In the genomic region with DNA sequence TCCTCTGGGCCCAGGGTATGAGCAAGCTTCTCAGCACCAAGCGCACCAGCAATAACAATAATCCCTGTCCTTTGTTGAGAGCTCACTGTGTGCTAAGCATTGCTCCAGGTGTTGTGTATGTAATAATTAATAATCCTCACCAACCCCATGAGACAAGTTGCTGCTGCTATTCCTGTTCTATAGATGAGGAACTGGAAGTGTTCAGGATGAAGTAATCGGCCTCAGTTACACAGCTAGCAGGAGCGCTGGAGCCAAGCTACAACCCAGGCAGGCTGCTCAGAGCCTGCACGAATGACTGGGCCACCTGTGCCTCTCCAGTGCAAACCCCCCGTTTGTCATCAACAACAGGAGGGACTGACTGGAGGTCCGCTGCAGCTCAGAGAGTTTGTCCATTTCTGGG, we compare ENCODE assay signal across 18 cellular contexts. TPM values are rescaled to one million over a fixed set of nuclear protein-coding genes. Genes with fewer than 3 reads are reported as not detected.
"Had no signal": no experiment of that assay in that cellular context is flagged by ENCODE, and none has a peak within 500 bp of the region (broad histone marks: within the 10 kb centered on the region; RNA-seq: fewer than 3 reads in every experiment).

No MANE protein-coding gene starts in this region.

- H3K27me3 ChIP-seq: left lung, uterus had no signal

- H3K4me3 ChIP-seq: left lung, mucosa of descending colon, thoracic aorta, uterus had no signal

- H3K27ac Mint-ChIP-seq: activated CD8-positive, alpha-beta memory T cell treated with anti-CD3 and anti-CD28 coated beads, Interleukin-2, amount 10 ng/mL, durations not matched to agents 7 days and 5 days; activated naive CD8-positive, alpha-beta T cell treated with anti-CD3 and anti-CD28 coated beads, Interleukin-2, amount 10 ng/mL, durations not matched to agents 7 days and 5 days; activated T-cell treated with anti-CD3 and anti-CD28 coated beads, Interleukin-2, amount 50 U/mL, for 24 hours had no signal

- H3K4me1 Mint-ChIP-seq: activated CD8-positive, alpha-beta memory T cell treated with anti-CD3 and anti-CD28 coated beads, Interleukin-2, amount 10 ng/mL, durations not matched to agents 7 days and 5 days; activated naive CD8-positive, alpha-beta T cell treated with anti-CD3 and anti-CD28 coated beads, Interleukin-2, amount 10 ng/mL, durations not matched to agents 7 days and 5 days; naive thymus-derived CD8-positive, alpha-beta T cell had no signal

- ATAC-seq: activated CD8-positive, alpha-beta memory T cell treated with anti-CD3 and anti-CD28 coated beads, Interleukin-2, amount 10 ng/mL, durations not matched to agents 7 days and 5 days; left lung; mucosa of descending colon; naive thymus-derived CD8-positive, alpha-beta T cell had no signal

- H3K9me3 ChIP-seq: left lung, mucosa of descending colon, thoracic aorta, uterus had no signal

- H3K36me3 ChIP-seq: left lung, thoracic aorta, uterus had no signal

- H3K36me3 Mint-ChIP-seq: activated CD8-positive, alpha-beta memory T cell treated with anti-CD3 and anti-CD28 coated beads, Interleukin-2, amount 10 ng/mL, durations not matched to agents 7 days and 5 days; activated naive CD8-positive, alpha-beta T cell treated with anti-CD3 and anti-CD28 coated beads, Interleukin-2, amount 10 ng/mL, durations not matched to agents 7 days and 5 days; naive thymus-derived CD8-positive, alpha-beta T cell had no signal

- H3K9me3 Mint-ChIP-seq: activated naive CD8-positive, alpha-beta T cell treated with anti-CD3 and anti-CD28 coated beads, Interleukin-2, amount 10 ng/mL, durations not matched to agents 7 days and 5 days; activated T-cell treated with anti-CD3 and anti-CD28 coated beads, Interleukin-2, amount 50 U/mL, for 24 hours; naive thymus-derived CD8-positive, alpha-beta T cell had no signal

- FAIRE-seq: islet of Langerhans had no signal

- H3K27ac ChIP-seq: left lung, thoracic aorta, uterus had no signal

- H3K27me3 Mint-ChIP-seq: activated T-cell treated with anti-CD3 and anti-CD28 coated beads, Interleukin-2, amount 50 U/mL, for 24 hours had no signal

- H3K4me3 Mint-ChIP-seq: activated CD8-positive, alpha-beta memory T cell treated with anti-CD3 and anti-CD28 coated beads, Interleukin-2, amount 10 ng/mL, durations not matched to agents 7 days and 5 days; activated naive CD8-positive, alpha-beta T cell treated with anti-CD3 and anti-CD28 coated beads, Interleukin-2, amount 10 ng/mL, durations not matched to agents 7 days and 5 days; activated T-cell treated with anti-CD3 and anti-CD28 coated beads, Interleukin-2, amount 50 U/mL, for 24 hours; naive thymus-derived CD8-positive, alpha-beta T cell had no signal

- DNase-seq: activated CD4-positive, alpha-beta T cell treated with anti-CD3 and anti-CD28 coated beads for 1 hour; activated CD4-positive, alpha-beta T cell treated with anti-CD3 and anti-CD28 coated beads, Interleukin-2, amount 50 U/mL, for 48 hours; activated CD8-positive, alpha-beta memory T cell treated with anti-CD3 and anti-CD28 coated beads, Interleukin-2, amount 10 ng/mL, durations not matched to agents 7 days and 5 days; activated gamma-delta T cell; activated naive CD8-positive, alpha-beta T cell treated with anti-CD3 and anti-CD28 coated beads, Interleukin-2, amount 10 ng/mL, durations not matched to agents 7 days and 5 days; activated T-cell treated with anti-CD3 and anti-CD28 coated beads, Interleukin-2, amount 50 U/mL, for 24 hours; anterior cingulate cortex; foreskin melanocyte; head of caudate nucleus; left lung; mucosa of descending colon; naive thymus-derived CD8-positive, alpha-beta T cell; occipital lobe; stimulated activated CD4-positive, alpha-beta T cell treated with anti-CD3 and anti-CD28 coated beads, Interleukin-12 subunit alpha, Interleukin-12 subunit beta, amount 100 ng/mL, for 4 hours; stimulated activated naive CD4-positive, alpha-beta T cell; uterus had no signal

- H3K4me1 ChIP-seq: left lung, uterus had no signal

RNA-seq across cellular contexts. Expression of a gene that starts 35.2 kb away (rescaled TPM):
- polyA plus RNA-seq: naive thymus-derived CD8-positive, alpha-beta T cell had no signal
